Comparison of ENCODE assay signal across 26 cellular contexts in the genomic region with DNA sequence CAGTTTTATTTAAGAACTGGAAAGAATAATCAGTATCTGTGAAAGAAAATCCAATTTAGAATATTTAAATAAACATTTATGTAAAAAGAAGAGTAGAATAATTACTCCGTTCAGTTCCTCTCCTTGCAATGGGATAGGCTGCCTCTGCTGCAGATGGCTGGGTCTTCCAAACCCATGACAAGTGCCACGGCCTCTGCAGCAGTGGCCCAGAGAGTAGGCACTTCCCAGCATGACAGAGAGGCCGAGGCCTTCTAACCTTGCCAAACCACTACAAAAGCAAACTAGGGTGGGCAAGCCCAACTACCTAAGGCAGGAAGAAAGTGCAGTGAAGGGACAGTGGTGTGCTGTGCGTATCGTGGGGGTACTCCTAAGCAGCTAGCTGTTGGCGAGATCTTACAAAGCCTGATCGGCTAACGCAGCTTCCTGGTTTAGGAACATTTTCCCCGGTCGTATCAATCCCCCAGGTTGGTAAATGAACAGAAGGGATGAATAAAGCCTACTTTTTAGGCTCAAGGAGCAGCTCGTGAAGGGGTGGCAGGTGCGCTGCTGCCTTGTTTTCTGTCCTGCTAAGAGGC. TPM values are rescaled to one million over a fixed set of nuclear protein-coding genes. Genes with fewer than 3 reads are reported as not detected.
"Had no signal": no experiment of that assay in that cellular context is flagged by ENCODE, and none has a peak within 500 bp of the region (broad histone marks: within the 10 kb centered on the region; RNA-seq: fewer than 3 reads in every experiment).

No MANE protein-coding gene starts in this region.

- H3K4me3 Mint-ChIP-seq: activated naive CD4-positive, alpha-beta T cell treated with anti-CD3 and anti-CD28 coated beads for 36 hours; activated naive CD8-positive, alpha-beta T cell treated with anti-CD3 and anti-CD28 coated beads, Interleukin-2, amount 50 U/mL, for 24 hours; effector memory CD8-positive, alpha-beta T cell; immature natural killer cell; naive thymus-derived CD4-positive, alpha-beta T cell; stimulated activated naive B cell treated with anti-CD40 and anti-IgM and Interleukin-4, amounts not matched to agents 10 μg/mL and 1 μg/mL and 100 μg/mL, for 72 hours had no signal

- H3K9me3 Mint-ChIP-seq: activated naive CD4-positive, alpha-beta T cell treated with anti-CD3 and anti-CD28 coated beads for 36 hours; activated naive CD8-positive, alpha-beta T cell treated with anti-CD3 and anti-CD28 coated beads, Interleukin-2, amount 50 U/mL, for 24 hours; activated T-helper 2 cell treated with anti-CD3 and anti-CD28 coated beads, Interferon-gamma antibody, Interleukin-2, Interleukin-4, amounts not matched to agents 10 μg/mL and 5 μg/mL and 100 μg/mL, durations not matched to agents 14 hours and 24 hours and 36 hours; effector memory CD8-positive, alpha-beta T cell; immature natural killer cell; naive thymus-derived CD4-positive, alpha-beta T cell; stimulated activated naive B cell treated with anti-CD40 and anti-IgM and Interleukin-4, amounts not matched to agents 10 μg/mL and 1 μg/mL and 100 μg/mL, for 72 hours had no signal

- H3K27me3 Mint-ChIP-seq: activated naive CD8-positive, alpha-beta T cell treated with anti-CD3 and anti-CD28 coated beads, Interleukin-2, amount 50 U/mL, for 24 hours; effector memory CD8-positive, alpha-beta T cell had no signal

- FAIRE-seq: bronchial epithelial cell, urothelium cell line had no signal

- H3K4me1 Mint-ChIP-seq: activated naive CD8-positive, alpha-beta T cell treated with anti-CD3 and anti-CD28 coated beads, Interleukin-2, amount 50 U/mL, for 24 hours; immature natural killer cell had no signal

- H3K27ac Mint-ChIP-seq: activated naive CD4-positive, alpha-beta T cell treated with anti-CD3 and anti-CD28 coated beads for 36 hours; activated naive CD8-positive, alpha-beta T cell treated with anti-CD3 and anti-CD28 coated beads, Interleukin-2, amount 50 U/mL, for 24 hours; activated T-helper 2 cell treated with anti-CD3 and anti-CD28 coated beads, Interferon-gamma antibody, Interleukin-2, Interleukin-4, amounts not matched to agents 10 μg/mL and 5 μg/mL and 100 μg/mL, durations not matched to agents 14 hours and 24 hours and 36 hours; effector memory CD8-positive, alpha-beta T cell; naive thymus-derived CD4-positive, alpha-beta T cell; stimulated activated naive B cell treated with anti-CD40 and anti-IgM and Interleukin-4, amounts not matched to agents 10 μg/mL and 1 μg/mL and 100 μg/mL, for 72 hours had no signal

- DNase-seq: activated CD4-positive, alpha-beta T cell treated with anti-CD3 and anti-CD28 coated beads for 1 hour; activated CD4-positive, alpha-beta T cell treated with anti-CD3 and anti-CD28 coated beads, Interleukin-2, amount 50 U/mL, for 4 hours; activated naive CD4-positive, alpha-beta T cell treated with anti-CD3 and anti-CD28 coated beads for 36 hours; activated naive CD8-positive, alpha-beta T cell treated with anti-CD3 and anti-CD28 coated beads, Interleukin-2, amount 50 U/mL, for 24 hours; activated T-cell treated with anti-CD3 and anti-CD28 coated beads, Interleukin-2, amount 50 U/mL, for 1 hour; aorta; dermis blood vessel endothelial cell; effector memory CD8-positive, alpha-beta T cell; gastrocnemius medialis; heart left ventricle; immature natural killer cell; left cardiac atrium; mucosa of descending colon; naive thymus-derived CD4-positive, alpha-beta T cell; posterior cingulate gyrus; stimulated activated CD4-positive, alpha-beta T cell treated with anti-CD3 and anti-CD28 coated beads, Interleukin-15, amount 100 ng/mL, for 24 hours; stimulated activated CD4-positive, alpha-beta T cell treated with anti-CD3 and anti-CD28 coated beads, Interleukin-4, amount 100 ng/mL, for 1 hour; stimulated activated naive B cell treated with anti-CD40 and anti-IgM and Interleukin-4, amounts not matched to agents 10 μg/mL and 1 μg/mL and 100 μg/mL, for 72 hours; T-helper 9 cell; tibial artery had no signal

- ATAC-seq: activated naive CD8-positive, alpha-beta T cell treated with anti-CD3 and anti-CD28 coated beads, Interleukin-2, amount 50 U/mL, for 24 hours; effector memory CD8-positive, alpha-beta T cell; heart left ventricle; left cardiac atrium; mucosa of descending colon; naive thymus-derived CD4-positive, alpha-beta T cell; stimulated activated naive B cell treated with anti-CD40 and anti-IgM and Interleukin-4, amounts not matched to agents 10 μg/mL and 1 μg/mL and 100 μg/mL, for 72 hours had no signal

RNA-seq across cellular contexts. Expression of gene HES3, which starts 22.7 kb away (rescaled TPM):
- total RNA-seq: activated naive CD4-positive, alpha-beta T cell treated with anti-CD3 and anti-CD28 coated beads for 36 hours; activated T-helper 2 cell treated with anti-CD3 and anti-CD28 coated beads, Interferon-gamma antibody, Interleukin-2, Interleukin-4, amounts not matched to agents 10 μg/mL and 5 μg/mL and 100 μg/mL, durations not matched to agents 14 hours and 24 hours and 36 hours; aorta; bronchial epithelial cell; chondrocyte; dermis blood vessel endothelial cell; gastrocnemius medialis; heart left ventricle; left cardiac atrium; lung microvascular endothelial cell; mucosa of descending colon; naive thymus-derived CD4-positive, alpha-beta T cell; skeletal muscle tissue had no signal
- polyA plus RNA-seq: aorta; heart left ventricle; immature natural killer cell; naive thymus-derived CD4-positive, alpha-beta T cell had no signal

RNA-seq across cellular contexts. Expression of gene GPR153, which starts 39.6 kb away (rescaled TPM):
- polyA plus RNA-seq: naive thymus-derived CD4-positive, alpha-beta T cell had no signal
